ENCODE assay signal across 21 cellular contexts in the genomic region with DNA sequence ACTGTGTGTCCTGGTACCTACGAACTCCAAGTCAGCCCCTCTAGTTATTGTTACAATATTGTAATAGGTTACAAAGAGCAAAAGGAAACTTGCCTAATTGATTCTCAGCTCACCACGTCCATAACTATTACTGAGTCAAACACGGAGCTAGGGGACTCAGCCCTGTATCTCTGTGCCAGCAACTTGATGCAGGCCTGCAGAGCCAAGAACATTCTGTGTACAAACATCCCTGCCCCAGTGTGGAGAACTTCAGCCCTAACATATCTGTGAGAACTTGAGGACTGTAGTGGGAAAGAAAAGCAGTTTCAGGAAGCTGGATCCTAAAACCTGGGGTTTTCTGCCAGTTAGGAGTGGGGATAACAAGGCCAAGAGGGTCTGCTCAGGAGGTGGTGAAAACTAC.
DNase-seq lines count a peak whose midpoint lies in the region; ATAC-seq and TF ChIP-seq lines count a peak whose summit lies in the region.
"Had no signal": no experiment of that assay in that cellular context is flagged by ENCODE, and none has a peak within 500 bp of the region (broad histone marks: within the 10 kb centered on the region; RNA-seq: fewer than 3 reads in every experiment).

No MANE protein-coding gene starts in this region.

- intact Hi-C loops in left cardiac atrium (cut with DNase I), result no loop called here
- intact Hi-C loops in heart left ventricle (cut with DNase I), result no loop called here
- intact Hi-C loops in esophagus squamous epithelium (cut with DNase I), result no loop called here
- intact Hi-C loops in thyroid gland (cut with DNase I), result no loop called here

- H3K9me3 ChIP-seq in heart left ventricle (peaks cover 0 to 20% (median 6%) of the 10 kb centered on the region in 12 donors), esophagus squamous epithelium (peaks cover 0 to 11% (median 2%) of the 10 kb centered on the region in 3 donors), parathyroid adenoma (ENCODE audit: control insufficient read depth, low read length) (no peaks in the 10 kb centered on the region), thyroid gland (no peaks in the 10 kb centered on the region)
- H3K9me3 ChIP-seq: BE2C had no signal

- no peak for TF ChIP-seq POLR2A in heart left ventricle (IDR thresholded peaks at IDR 0.05)
- TF ChIP-seq POLR2A in esophagus squamous epithelium (IDR thresholded peaks at IDR 0.05), result no peak
- TF ChIP-seq POLR2A in thyroid gland (IDR thresholded peaks at IDR 0.05), result no peak

- H3K27me3 ChIP-seq in heart left ventricle, result peaks cover 0 to 4% (median 0%) of the 10 kb centered on the region in 9 donors
- H3K27me3 ChIP-seq in esophagus squamous epithelium, result no peaks in the 10 kb centered on the region
- no peaks in the 10 kb centered on the region for H3K27me3 ChIP-seq in parathyroid adenoma (ENCODE audit: control insufficient read depth, insufficient read depth, low read length)
- H3K27me3 ChIP-seq in thyroid gland, result no peaks in the 10 kb centered on the region
- H3K27me3 ChIP-seq: BE2C had no signal

- H3K36me3 ChIP-seq in heart left ventricle, result no peaks in the 10 kb centered on the region
- no peaks in the 10 kb centered on the region for H3K36me3 ChIP-seq in esophagus squamous epithelium
- no peaks in the 10 kb centered on the region for H3K36me3 ChIP-seq in parathyroid adenoma (ENCODE audit: control insufficient read depth, insufficient read depth, low read length)
- no peaks in the 10 kb centered on the region for H3K36me3 ChIP-seq in thyroid gland
- H3K36me3 ChIP-seq: BE2C had no signal

- H3K4me3 ChIP-seq in heart left ventricle (no peak overlapping the region), esophagus squamous epithelium (no peak overlapping the region), parathyroid adenoma (ENCODE audit: low read depth, low read length) (no peak overlapping the region), thyroid gland (replicated peaks in 1 of 3) (no peak overlapping the region)

- H3K4me2 ChIP-seq in parathyroid adenoma (ENCODE audit: low read length), result no peak overlapping the region
- H3K4me2 ChIP-seq: KMS-11 had no signal

- no peak overlapping the region for H3K9ac ChIP-seq in parathyroid adenoma
- H3K9ac ChIP-seq: KMS-11 had no signal

- ATAC-seq in left cardiac atrium, result peak; percentile 50 to 53
- ATAC-seq in heart left ventricle, result no peak
- ATAC-seq: HCT116 had no signal

- H2AFZ ChIP-seq in parathyroid adenoma, result peak overlapping the region; percentile 62

- H3K4me1 ChIP-seq in heart left ventricle (peaks cover 0 to 6% (median 0%) of the 10 kb centered on the region in 12 donors), esophagus squamous epithelium (peaks cover 7 to 44% (median 12%) of the 10 kb centered on the region in 3 donors), parathyroid adenoma (peaks cover 20% of the 10 kb centered on the region), thyroid gland (peaks cover 11 to 35% of the 10 kb centered on the region in 2 donors)
- H3K4me1 ChIP-seq: BE2C had no signal

- peak overlapping the region in 1 of 12 donors; percentile 22 for H3K27ac ChIP-seq in heart left ventricle
- H3K27ac ChIP-seq in esophagus squamous epithelium, result peak overlapping the region in 3 of 4 donors; percentile 5 to 41 (median 19)
- no peak overlapping the region for H3K27ac ChIP-seq in parathyroid adenoma
- H3K27ac ChIP-seq in thyroid gland, result peak overlapping the region in 2 of 3 donors; percentile 58 to 67
- H3K27ac ChIP-seq: KMS-11 had no signal

- WGBS in heart left ventricle, 4 donors, result 57 to 77% (median 63%) methylated on average over 3 of the region's 3 CpGs
- 49 to 55% methylated on average over 3 of the region's 3 CpGs for WGBS in esophagus squamous epithelium, 2 donors
- 71 to 79% methylated on average over 3 of the region's 3 CpGs for WGBS in thyroid gland, 2 donors

- TF ChIP-seq CTCF in heart left ventricle (IDR thresholded peaks at IDR 0.05) (no peak), esophagus squamous epithelium (IDR thresholded peaks at IDR 0.05) (no peak), parathyroid adenoma (IDR thresholded peaks at IDR 0.05) (no peak), thyroid gland (IDR thresholded peaks at IDR 0.05) (no peak)

- DNase-seq in left cardiac atrium (no peak), heart left ventricle (no peak), esophagus squamous epithelium (lab: John Stamatoyannopoulos, UW) (no peak), thyroid gland (no peak), NCI-H146 (lab: John Stamatoyannopoulos, UW) (no peak), SKM-1 treated with dmso at 0.1 percent for 144 hours (lab: John Stamatoyannopoulos, UW; ENCODE audit: unreplicated experiment) (no peak)
- DNase-seq in activated CD4-positive, alpha-beta T cell treated with anti-CD3 and anti-CD28 coated beads, Interleukin-2, amount 50 U/mL, for 1 hour, result no peak
- DNase-seq: BE2C, EL, GF-D8, MV-4-11, NCI-H1105 treated with DMSO at 0.1 percent for 48 hours, NCI-H1694, NCI-H2081, NCI-H2171, NCI-H345, NCI-H526, SHP77 had no signal

- H3K79me2 ChIP-seq in parathyroid adenoma, result no peaks in the 10 kb centered on the region

Comparison
In these comparisons a context has a peak if more than half of its experiments do, and no peak if none do; other contexts are left out.
1. ATAC-seq: peak in left cardiac atrium (2 of 2); none in heart left ventricle (0 of 4).